ENCODE assay signal across 1 cellular context in the genomic region with DNA sequence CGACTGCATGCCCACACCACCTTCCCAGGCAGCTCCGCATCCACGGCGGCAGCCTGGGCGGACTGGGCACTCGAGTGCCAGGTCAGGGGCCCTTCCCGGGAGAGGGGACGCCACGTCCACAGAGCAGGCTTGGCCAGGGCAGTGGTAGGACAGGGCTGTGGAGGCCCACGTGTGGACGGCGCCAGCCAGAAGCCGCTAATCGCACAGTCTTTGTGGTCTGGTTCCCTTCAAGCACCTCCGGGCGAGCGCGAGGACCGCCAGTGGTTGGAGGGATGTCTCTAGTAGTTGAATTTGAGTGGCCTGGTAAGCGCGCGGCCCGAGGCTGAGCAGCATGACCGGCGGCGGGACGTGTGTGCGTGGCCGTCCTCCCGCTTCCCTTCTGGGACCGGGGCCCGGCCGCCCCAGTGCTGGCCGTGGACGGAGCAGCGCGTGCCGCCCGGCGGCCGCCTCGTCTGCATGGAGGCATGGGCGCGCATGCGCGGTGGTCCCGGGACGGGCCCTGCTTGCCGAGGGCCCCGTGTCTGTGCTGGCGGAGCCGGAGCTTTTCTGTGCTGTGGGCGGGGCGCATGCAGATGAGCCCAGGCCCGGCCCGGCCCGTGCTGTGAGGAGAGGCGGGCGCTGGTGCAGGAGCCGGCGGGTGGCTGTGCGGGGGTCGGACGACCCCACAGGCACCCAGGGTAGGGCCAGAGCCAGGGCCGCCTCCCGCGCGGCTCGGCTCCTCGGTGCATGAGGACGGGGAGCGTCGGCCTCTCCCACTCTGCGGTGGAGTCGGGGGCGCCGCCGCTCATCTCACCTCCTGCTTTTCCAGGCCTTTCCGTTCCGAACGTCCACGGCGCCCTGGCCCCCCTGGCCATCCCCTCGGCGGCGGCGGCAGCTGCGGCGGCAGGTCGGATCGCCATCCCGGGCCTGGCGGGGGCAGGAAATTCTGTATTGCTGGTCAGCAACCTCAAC.
TF ChIP-seq lines count a peak whose summit lies in the region.

No MANE protein-coding gene starts in this region.

TF ChIP-seq in HepG2, 621 proteins besides CTCF, POLR2A, EP300 and RAD21:
- TF ChIP-seq ZNF121 (CRISPR knock-in tag; IDR thresholded peaks at IDR 0.05) = no peak
- TF ChIP-seq, protein P1, sequence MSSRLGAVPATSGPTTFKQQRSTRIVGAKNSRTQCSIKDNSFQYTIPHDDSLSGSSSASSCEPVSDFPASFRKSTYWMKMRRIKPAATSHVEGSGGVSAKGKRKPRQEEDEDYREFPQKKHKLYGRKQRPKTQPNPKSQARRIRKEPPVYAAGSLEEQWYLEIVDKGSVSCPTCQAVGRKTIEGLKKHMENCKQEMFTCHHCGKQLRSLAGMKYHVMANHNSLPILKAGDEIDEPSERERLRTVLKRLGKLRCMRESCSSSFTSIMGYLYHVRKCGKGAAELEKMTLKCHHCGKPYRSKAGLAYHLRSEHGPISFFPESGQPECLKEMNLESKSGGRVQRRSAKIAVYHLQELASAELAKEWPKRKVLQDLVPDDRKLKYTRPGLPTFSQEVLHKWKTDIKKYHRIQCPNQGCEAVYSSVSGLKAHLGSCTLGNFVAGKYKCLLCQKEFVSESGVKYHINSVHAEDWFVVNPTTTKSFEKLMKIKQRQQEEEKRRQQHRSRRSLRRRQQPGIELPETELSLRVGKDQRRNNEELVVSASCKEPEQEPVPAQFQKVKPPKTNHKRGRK (CRISPR knock-in tag; IDR thresholded peaks at IDR 0.05) = no peak
- TF ChIP-seq PHF8 (CRISPR knock-in tag; IDR thresholded peaks at IDR 0.05) = no peak
- TF ChIP-seq, protein P2, sequence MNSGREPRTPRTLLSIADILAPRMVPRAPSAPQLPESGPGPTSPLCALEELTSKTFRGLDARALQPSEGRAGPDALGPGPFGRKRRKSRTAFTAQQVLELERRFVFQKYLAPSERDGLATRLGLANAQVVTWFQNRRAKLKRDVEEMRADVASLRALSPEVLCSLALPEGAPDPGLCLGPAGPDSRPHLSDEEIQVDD (CRISPR knock-in tag; IDR thresholded peaks at IDR 0.05; ENCODE audit: borderline replicate concordance) = no peak
- no peak for TF ChIP-seq ZFX (CRISPR knock-in tag; IDR thresholded peaks at IDR 0.05; ENCODE audit: low read depth)
- TF ChIP-seq ZNF7 (CRISPR knock-in tag; IDR thresholded peaks at IDR 0.05) = no peak
- TF ChIP-seq, protein P3, sequence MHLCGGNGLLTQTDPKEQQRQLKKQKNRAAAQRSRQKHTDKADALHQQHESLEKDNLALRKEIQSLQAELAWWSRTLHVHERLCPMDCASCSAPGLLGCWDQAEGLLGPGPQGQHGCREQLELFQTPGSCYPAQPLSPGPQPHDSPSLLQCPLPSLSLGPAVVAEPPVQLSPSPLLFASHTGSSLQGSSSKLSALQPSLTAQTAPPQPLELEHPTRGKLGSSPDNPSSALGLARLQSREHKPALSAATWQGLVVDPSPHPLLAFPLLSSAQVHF (CRISPR knock-in tag; IDR thresholded peaks at IDR 0.05) = no peak
- TF ChIP-seq ZNF850 (CRISPR knock-in tag; conservative IDR thresholded peaks at IDR 0.05) = no peak
- TF ChIP-seq ZNF784 (CRISPR knock-in tag; IDR thresholded peaks at IDR 0.05; ENCODE audit: borderline replicate concordance) = no peak
- peak; percentile 95 for TF ChIP-seq AGO2 (optimal IDR thresholded peaks at IDR 0.05; ENCODE audit: low read depth, low read length)
- TF ChIP-seq RBM22 (optimal IDR thresholded peaks at IDR 0.05; ENCODE audit: low read length) = peak; percentile 86
- TF ChIP-seq POLR2AphosphoS5 (IDR thresholded peaks at IDR 0.05; ENCODE audit: low read depth, low read length) = peak; percentile 8; the same call in 1 of the 2 replicates
- peak; percentile 1; the same call in 1 of the 2 replicates for TF ChIP-seq POLR2AphosphoS2 (IDR thresholded peaks at IDR 0.05; ENCODE audit: low read depth, low read length)
- TF ChIP-seq HOXA3 (CRISPR knock-in tag; IDR thresholded peaks at IDR 0.05) = 0 out of 2 replicates have a peak, but pooled peaks have one; percentile 47
- 0 out of 2 replicates have a peak, but pooled peaks have one; percentile 1 for TF ChIP-seq POLR2G (IDR thresholded peaks at IDR 0.05; ENCODE audit: low read depth, low read length)
- no peak for TF ChIP-seq CHD4 (IDR thresholded peaks at IDR 0.05; ENCODE audit: borderline replicate concordance, low read length)
- peak; percentile 79 for TF ChIP-seq RBFOX2 (IDR thresholded peaks at IDR 0.05; ENCODE audit: low read depth, low read length)
